26 cellular contexts compared by ENCODE assay signal in genomic region chr14:65738339-65738738, GRCh38.
"Had no signal": no experiment of that assay in that cellular context is flagged by ENCODE, and none has a peak within 500 bp of the region (broad histone marks: within the 10 kb centered on the region; RNA-seq: fewer than 3 reads in every experiment).

No MANE protein-coding gene starts in this region.

- DNase-seq: dorsolateral prefrontal cortex; effector CD4-positive, alpha-beta T cell; foreskin fibroblast; gastrocnemius medialis; head of caudate nucleus; kidney; left lung; mesendoderm; midbrain; naive thymus-derived CD4-positive, alpha-beta T cell; nephron progenitor cell; occipital lobe; ovary; posterior cingulate gyrus; psoas muscle; right cardiac atrium; sigmoid colon; stimulated activated CD4-positive, alpha-beta T cell treated with anti-CD3 and anti-CD28 coated beads, Interleukin-2, amount 100 ng/mL, for 24 hours; stimulated activated CD4-positive, alpha-beta T cell treated with anti-CD3 and anti-CD28 coated beads, Interleukin-4, amount 100 ng/mL, for 24 hours; stimulated activated naive CD4-positive, alpha-beta T cell treated with Interleukin-2 at 50 U/mL for 16 hours; stomach; testis; tibial artery; upper lobe of right lung had no signal

- H3K27ac ChIP-seq: dorsolateral prefrontal cortex, gastrocnemius medialis, left lung, ovary, psoas muscle, sigmoid colon, stomach, testis, tibial artery, upper lobe of right lung, vagina had no signal

- H3K4me3 ChIP-seq: dorsolateral prefrontal cortex, gastrocnemius medialis, left lung, ovary, psoas muscle, sigmoid colon, stomach, testis, tibial artery, upper lobe of right lung, vagina had no signal

- FAIRE-seq: colon, kidney had no signal
